ENCODE assay signal across 9 cellular contexts in the genomic region with DNA sequence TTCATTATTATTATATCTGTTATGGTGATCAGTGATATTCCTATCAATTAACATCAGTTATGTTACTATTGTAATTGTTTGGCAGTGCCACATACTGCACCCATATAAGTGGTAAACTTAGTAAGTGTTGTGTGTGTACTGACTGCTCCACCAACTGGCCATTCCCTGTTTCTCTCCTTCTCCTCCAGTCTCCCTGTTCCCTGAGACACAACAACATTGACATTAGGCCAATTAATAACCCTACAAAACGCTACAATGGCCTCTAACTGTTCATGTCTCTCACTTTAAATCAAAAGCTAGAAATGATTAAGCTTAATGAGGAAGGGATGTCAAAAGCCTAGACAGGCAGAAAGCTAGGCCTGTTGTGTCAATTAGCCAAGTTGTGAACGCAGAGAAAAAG. TPM values are rescaled to one million over a fixed set of nuclear protein-coding genes. Genes with fewer than 3 reads are reported as not detected.
DNase-seq lines count a peak whose midpoint lies in the region; ATAC-seq, FAIRE-seq and TF ChIP-seq lines count a peak whose summit lies in the region.
"Had no signal": no experiment of that assay in that cellular context is flagged by ENCODE, and none has a peak within 500 bp of the region (broad histone marks: within the 10 kb centered on the region; RNA-seq: fewer than 3 reads in every experiment).

No MANE protein-coding gene starts in this region.

- no peak overlapping the region for H2AFZ ChIP-seq in H1 (ENCODE audit: low read length)
- no peak overlapping the region for H2AFZ ChIP-seq in mesenchymal stem cell (ENCODE audit: low read depth, low read length)
- no peak overlapping the region for H2AFZ ChIP-seq in Karpas-422 (ENCODE audit: low read length)

- H4K91ac ChIP-seq in H1 (replicated peaks; ENCODE audit: insufficient read length, low read length) (no peak overlapping the region), mesenchymal stem cell (ENCODE audit: low read length) (no peak overlapping the region)

- TF ChIP-seq RAD21 in H1 (IDR thresholded peaks at IDR 0.05 in 1 of 2, conservative IDR thresholded peaks at IDR 0.05 in 1 of 2; ENCODE audit: low read depth in 2 of 2, low read length in 2 of 2), result peak; percentile 31 to 45

- no peaks in the 10 kb centered on the region for H3K36me3 Mint-ChIP-seq in T-cell
- H3K36me3 Mint-ChIP-seq: naive B cell had no signal

- H3K4me2 ChIP-seq in H1 (ENCODE audit: insufficient read depth in 1 of 2, low read depth in 2 of 2, low read length in 2 of 2) (no peak overlapping the region), mesenchymal stem cell (ENCODE audit: low read length, poor library complexity, severe bottlenecking) (no peak overlapping the region), Karpas-422 (ENCODE audit: low read depth, low read length, poor library complexity, severe bottlenecking) (no peak overlapping the region)

- no peak for ATAC-seq in T-cell (replicated peaks in 1 of 4)
- ATAC-seq in GM18868 (IDR thresholded peaks at IDR 0.05; ENCODE audit: unreplicated experiment), result no peak

- no peak for FAIRE-seq in H1 (lab: Jason Lieb, UNC)

- POLR2A ChIA-PET in H1 (lab: Charles Lee; ENCODE audit: partially characterized antibody), result interaction anchor here (1.6 kb wide), 1 partner anchor 30 kb away, joined by 4 read pairs; no protein-coding TSS in a partner anchor
- POLR2A ChIA-PET in T-cell (lab: Charles Lee), result no interaction called here

- no peak overlapping the region for H3K56ac ChIP-seq in H1 (replicated peaks; ENCODE audit: insufficient read length, low read depth, low read length)

- H3K27me3 ChIP-seq in H1 (replicated peaks in 1 of 4; ENCODE audit: control insufficient read depth in 3 of 4, extremely low read depth in 1 of 4, insufficient read depth in 3 of 4, low read length in 3 of 4), result no peaks in the 10 kb centered on the region
- no peaks in the 10 kb centered on the region for H3K27me3 ChIP-seq in mesenchymal stem cell (ENCODE audit: control insufficient read depth in 1 of 2, insufficient read depth in 1 of 2, low read length in 2 of 2)
- no peaks in the 10 kb centered on the region for H3K27me3 ChIP-seq in Karpas-422 (ENCODE audit: low read length)

- H2BK15ac ChIP-seq in H1 (ENCODE audit: low read length) (no peak overlapping the region), mesenchymal stem cell (ENCODE audit: low read depth, poor library complexity, severe bottlenecking) (no peak overlapping the region)

- no peak overlapping the region for H3K4me3 ChIP-seq in H1 (ENCODE audit: extremely low read depth in 1 of 4, insufficient read depth in 2 of 4, low read depth in 3 of 4, low read length in 4 of 4)
- H3K4me3 ChIP-seq in mesenchymal stem cell (ENCODE audit: insufficient read depth in 1 of 2, low read depth in 1 of 2, low read length in 2 of 2), result no peak overlapping the region
- no peak overlapping the region for H3K4me3 ChIP-seq in Karpas-422 (ENCODE audit: low read length)

- no peaks in the 10 kb centered on the region for H4K20me1 ChIP-seq in H1 (replicated peaks in 1 of 2; ENCODE audit: control insufficient read depth in 1 of 2, insufficient read depth in 2 of 2, low read length in 2 of 2)
- H4K20me1 ChIP-seq in Karpas-422 (ENCODE audit: insufficient read depth, low read depth, low read length), result no peaks in the 10 kb centered on the region

- H2AK5ac ChIP-seq in H1 (ENCODE audit: low read depth, low read length) (no peak overlapping the region), mesenchymal stem cell (ENCODE audit: low read length, severe bottlenecking) (no peak overlapping the region)

- no peak overlapping the region for H4K8ac ChIP-seq in H1 (ENCODE audit: extremely low read depth, insufficient read depth, low read length)
- no peak overlapping the region for H4K8ac ChIP-seq in mesenchymal stem cell (ENCODE audit: low read length)

- TF ChIP-seq POLR2A in H1 (IDR thresholded peaks at IDR 0.05; ENCODE audit: control extremely low read depth in 1 of 2, low read depth in 2 of 2, low read length in 2 of 2), result no peak

- H3K27me3 Mint-ChIP-seq in T-cell, result no peaks in the 10 kb centered on the region
- H3K27me3 Mint-ChIP-seq: naive B cell had no signal

- H4K5ac ChIP-seq in H1 (ENCODE audit: insufficient read length, low read depth, low read length), result no peak overlapping the region

- peak in 2 of 3 experiments; percentile 15 to 28; a peak in 2 of 4 replicates for TF ChIP-seq CTCF in H1 (IDR thresholded peaks at IDR 0.05; ENCODE audit: control extremely low read depth in 1 of 3, insufficient read depth in 1 of 3, low read depth in 1 of 3, low read length in 3 of 3)

- H3K9me3 Mint-ChIP-seq in T-cell, result no peaks in the 10 kb centered on the region
- H3K9me3 Mint-ChIP-seq: naive B cell had no signal

- 87% methylated on average over 2 of the region's 2 CpGs; no CpG with 5 or more reads in 1 of the 2 experiments for WGBS in H1 (ENCODE audit: extremely low coverage in 1 of 2, insufficient coverage in 1 of 2, insufficient read length in 1 of 2, insufficient replicate concordance in 2 of 2, low coverage in 1 of 2, low lambda C conversion rate in 2 of 2, missing lambda C conversion rate in 1 of 2), 2 experiments
- WGBS in mesenchymal stem cell, result 89% methylated on average over 1 of the region's 2 CpGs

- H3K9me3 ChIP-seq in H1 (ENCODE audit: insufficient read depth in 2 of 2, low read depth in 1 of 2, low read length in 1 of 2) (no peaks in the 10 kb centered on the region), mesenchymal stem cell (ENCODE audit: control insufficient read depth, low read length) (no peaks in the 10 kb centered on the region), Karpas-422 (ENCODE audit: low read length) (no peaks in the 10 kb centered on the region)

- H3K23ac ChIP-seq in H1 (ENCODE audit: insufficient read length) (no peak overlapping the region), mesenchymal stem cell (ENCODE audit: low read length in 2 of 2) (no peak overlapping the region)

- H2BK5ac ChIP-seq in H1 (ENCODE audit: low read depth, low read length), result no peak overlapping the region
- no peak overlapping the region for H2BK5ac ChIP-seq in mesenchymal stem cell (ENCODE audit: low read depth, low read length, poor library complexity, severe bottlenecking)

- H3K79me2 ChIP-seq in H1 (ENCODE audit: control insufficient read depth in 1 of 2, insufficient read depth in 2 of 2, low read length in 2 of 2) (no peaks in the 10 kb centered on the region), Karpas-422 (ENCODE audit: low read length) (no peaks in the 10 kb centered on the region)

- H3K4me1 Mint-ChIP-seq in T-cell, result peaks cover 0 to under 1% (median under 1%) of the 10 kb centered on the region in 3 donors

- no peak for TF ChIP-seq EP300 in H1 (IDR thresholded peaks at IDR 0.05; ENCODE audit: borderline replicate concordance in 1 of 2, low read depth in 2 of 2, low read length in 2 of 2)

- H3K14ac ChIP-seq in H1 (ENCODE audit: insufficient read length), result no peak overlapping the region
- no peak overlapping the region for H3K14ac ChIP-seq in mesenchymal stem cell (ENCODE audit: low read length in 2 of 2)

- H2BK20ac ChIP-seq in H1 (ENCODE audit: low read length), result no peak overlapping the region

- no peak overlapping the region for H2BK12ac ChIP-seq in H1 (ENCODE audit: low read depth, low read length)
- H2BK12ac ChIP-seq in mesenchymal stem cell (ENCODE audit: low read length in 2 of 2), result no peak overlapping the region

- no peaks in the 10 kb centered on the region for H3K36me3 ChIP-seq in H1 (ENCODE audit: control insufficient read depth in 2 of 4, insufficient read depth in 4 of 4, low read length in 3 of 4)
- no peaks in the 10 kb centered on the region for H3K36me3 ChIP-seq in mesenchymal stem cell (ENCODE audit: control insufficient read depth in 1 of 2, insufficient read depth in 2 of 2, low read depth in 1 of 2, low read length in 2 of 2)
- H3K36me3 ChIP-seq in Karpas-422 (ENCODE audit: insufficient read depth, low read length), result no peaks in the 10 kb centered on the region

- H3K27ac ChIP-seq in H1 (ENCODE audit: low read depth, low read length) (no peak overlapping the region), mesenchymal stem cell (ENCODE audit: low read length, poor library complexity, severe bottlenecking) (no peak overlapping the region), Karpas-422 (ENCODE audit: low read length) (no peak overlapping the region)

- H2BK120ac ChIP-seq in H1 (replicated peaks; ENCODE audit: low read depth, low read length), result no peak overlapping the region
- H2BK120ac ChIP-seq in mesenchymal stem cell (ENCODE audit: low read depth, low read length), result no peak overlapping the region

- no peak overlapping the region for H3K4me3 Mint-ChIP-seq in T-cell

- peak; percentile 86 for DNase-seq in Ammon's horn (ENCODE audit: low spot score)
- DNase-seq in MV-4-11 (lab: John Stamatoyannopoulos, UW), result peak; percentile 11
- no peak for DNase-seq in H1 (ENCODE audit: low read depth in 1 of 2, low spot score in 2 of 2)
- peak; percentile 40 for DNase-seq in mesenchymal stem cell
- no peak for DNase-seq in T-cell
- DNase-seq in Karpas-422, result no peak
- no peak for DNase-seq in GOT3 (lab: John Stamatoyannopoulos, UW)
- DNase-seq: naive B cell had no signal

- H3K9me2 ChIP-seq in Karpas-422 (replicated peaks; ENCODE audit: insufficient read depth, low read length), result no peaks in the 10 kb centered on the region

- H3K27ac Mint-ChIP-seq in T-cell, result no peak overlapping the region

- CTCF ChIA-PET in H1 (lab: Charles Lee; ENCODE audit: partially characterized antibody), result interaction anchor here (0.9 to 6.4 kb wide), 5 partner anchors 8 to 68 kb away, joined by 3 to 30 read pairs (median 7); a partner anchor contains a TSS
- CTCF ChIA-PET in T-cell (lab: Charles Lee), result no interaction called here

- H3K9ac ChIP-seq in H1 (replicated peaks in 1 of 4; ENCODE audit: extremely low read depth in 1 of 4, low read depth in 3 of 4, low read length in 3 of 4) (no peak overlapping the region), mesenchymal stem cell (ENCODE audit: low read length) (peak overlapping the region; percentile 3), Karpas-422 (ENCODE audit: low read length) (no peak overlapping the region)

- no peak overlapping the region for H3K4ac ChIP-seq in H1 (replicated peaks; ENCODE audit: insufficient read length, low read depth, low read length)
- no peak overlapping the region for H3K4ac ChIP-seq in mesenchymal stem cell (ENCODE audit: low read depth in 1 of 2, low read length in 2 of 2)

- H3K79me1 ChIP-seq in H1 (ENCODE audit: low read depth, low read length), result no peaks in the 10 kb centered on the region
- peaks cover 2% of the 10 kb centered on the region for H3K79me1 ChIP-seq in mesenchymal stem cell (replicated peaks; ENCODE audit: low read length, poor library complexity, severe bottlenecking)

- H3K23me2 ChIP-seq in H1 (ENCODE audit: low read depth, low read length), result no peaks in the 10 kb centered on the region

- H3K18ac ChIP-seq in H1 (ENCODE audit: extremely low read depth, low read length) (no peak overlapping the region), mesenchymal stem cell (ENCODE audit: low read depth in 1 of 2, low read length in 2 of 2) (no peak overlapping the region)

- H3K4me1 ChIP-seq in H1 (replicated peaks in 1 of 4; ENCODE audit: control insufficient read depth in 3 of 4, insufficient read depth in 4 of 4, low read length in 3 of 4) (no peaks in the 10 kb centered on the region), mesenchymal stem cell (ENCODE audit: control insufficient read depth, insufficient read depth, low read depth, low read length) (no peaks in the 10 kb centered on the region), Karpas-422 (ENCODE audit: low read length) (peaks cover 3% of the 10 kb centered on the region)

RNA-seq across cellular contexts. Expression of a gene that starts 6.6 kb away (rescaled TPM):
- 183 TPM in 2 replicates for total RNA-seq in H1 (2021; fragmentation: NEBNext Ultra II Directional; extraction: Animal tissue kit (Norgen Biotek cat#: 25700))
- 36.0 and 40.2 TPM in 2 replicates for polyA plus RNA-seq in H1 (2011; rRNA removed)
- 57.4 TPM for polyA plus RNA-seq in H1 (2011; cell fraction: cytosol; rRNA removed)
- 56.5 TPM for polyA plus RNA-seq in H1 (2011; cell fraction: nucleus; rRNA removed)
- 91.4 to 137 TPM (median 101 TPM) in 4 replicates for polyA plus RNA-seq in H1 (2012, experiment 1 of 2)
- 18.0 TPM for polyA plus RNA-seq in H1 (2012, experiment 2 of 2)
- 107 TPM for polyA plus RNA-seq in H1 (2013, experiment 1 of 2)
- 101 TPM for polyA plus RNA-seq in H1 (2013, experiment 2 of 2)
- polyA minus RNA-seq in H1 (2011; rRNA and poly(A)+ RNA removed), result 133 and 218 TPM in 2 replicates
- 76.3 TPM for polyA minus RNA-seq in H1 (2011; cell fraction: cytosol; rRNA and poly(A)+ RNA removed)
- polyA minus RNA-seq in H1 (2011; cell fraction: nucleus; rRNA and poly(A)+ RNA removed), result 86.2 TPM
- polyA plus RNA-seq in mesenchymal stem cell (2013, experiment 1 of 2), result 64.5 TPM
- polyA plus RNA-seq in mesenchymal stem cell (2013, experiment 2 of 2), result 60.8 TPM
- total RNA-seq in T-cell, result 100 to 1,000 TPM in 3 of 5 donors, 10 to 100 TPM in 2; 75.2 to 111 (median 101) TPM
- 47.0 and 56.2 TPM in 2 replicates for total RNA-seq in Karpas-422 (2014; rRNA removed; shearing (Covaris generic); ENCODE audit: low replicate concordance)

Comparison
In these comparisons a context has a peak if more than half of its experiments do, and no peak if none do; other contexts are left out.
1. DNase-seq: peak in Ammon's horn (single experiment), MV-4-11 (single experiment) and mesenchymal stem cell (single experiment); none in H1 (0 of 2), T-cell (0 of 34), Karpas-422 (single experiment) and GOT3 (single experiment).